Comparison of ENCODE assay signal across 27 cellular contexts in genomic region chr1:21051177-21051576, GRCh38.
A peak's percentile ranks its signal among the peaks of the same experiment; 100 is the strongest.
DNase-seq lines count a peak whose midpoint lies in the region; ATAC-seq, FAIRE-seq and TF ChIP-seq lines count a peak whose summit lies in the region.
"Had no signal": no experiment of that assay in that cellular context is flagged by ENCODE, and none has a peak within 500 bp of the region (broad histone marks: within the 10 kb centered on the region; RNA-seq: fewer than 3 reads in every experiment).

No MANE protein-coding gene starts in this region.

- H4K20me1 ChIP-seq in Karpas-422 (ENCODE audit: insufficient read depth, low read depth, low read length): no peaks in the 10 kb centered on the region
- H4K20me1 ChIP-seq in OCI-LY3 (ENCODE audit: insufficient read depth, low read length): no peaks in the 10 kb centered on the region; the same call in 1 of the 2 replicates

- FAIRE-seq in G401.6 (lab: Jason Lieb, UNC): peak; percentile 79
- FAIRE-seq: GM12892, H1, pancreas had no signal

- H3K9me3 ChIP-seq in Karpas-422 (ENCODE audit: low read length) (no peaks in the 10 kb centered on the region), OCI-LY3 (ENCODE audit: insufficient read depth, low read length) (no peaks in the 10 kb centered on the region), left lung (no peaks in the 10 kb centered on the region), transverse colon (no peaks in the 10 kb centered on the region), thyroid gland (no peaks in the 10 kb centered on the region)
- H3K9me3 ChIP-seq: breast epithelium, heart left ventricle, lower lobe of right lung, pancreas had no signal

- no peak for TF ChIP-seq EP300 in transverse colon (IDR thresholded peaks at IDR 0.05; ENCODE audit: low read depth)

- ATAC-seq in left lung (peak; percentile 21), GM21825 (IDR thresholded peaks at IDR 0.05; ENCODE audit: unreplicated experiment) (no peak), HG03025 (IDR thresholded peaks at IDR 0.05; ENCODE audit: low FRiP score, unreplicated experiment) (no peak)
- ATAC-seq: activated CD4-positive, CD25-positive, alpha-beta regulatory T cell treated with anti-CD3 and anti-CD28 coated beads, Interleukin-2, amount 50 U/mL, for 24 hours; heart left ventricle; lower lobe of right lung; pancreas; Right ventricle myocardium inferior had no signal

- H3K9ac ChIP-seq in Karpas-422 (ENCODE audit: low read length) (no peak overlapping the region), OCI-LY3 (ENCODE audit: low read length) (no peak overlapping the region)

- in situ Hi-C loops in transverse colon (cut with MboI; ENCODE audit: low pct_ligation_motif_present in 1 of 4, low pct_unique_long_range_greater_than_20kb in 1 of 4, low sequenced_read_pairs in 3 of 4): no loop called here

- intact Hi-C loops in left lung (cut with DNase I): no loop called here
- intact Hi-C loops in transverse colon (cut with DNase I; ENCODE audit: low total_unique reads): no loop called here
- intact Hi-C loops in thyroid gland (cut with DNase I): no loop called here

- H2AFZ ChIP-seq in Karpas-422 (ENCODE audit: low read length) (no peak overlapping the region), OCI-LY3 (ENCODE audit: low read depth, low read length) (no peak overlapping the region)
- H2AFZ ChIP-seq: PC-9 had no signal

- no peak overlapping the region for H3K4me3 ChIP-seq in Karpas-422 (ENCODE audit: low read length)
- H3K4me3 ChIP-seq in OCI-LY3 (ENCODE audit: low read length): 0 out of 2 replicates have a peak overlapping the region, but pooled peaks have one; percentile 14
- no peak overlapping the region for H3K4me3 ChIP-seq in left lung
- H3K4me3 ChIP-seq in transverse colon: no peak overlapping the region
- no peak overlapping the region for H3K4me3 ChIP-seq in thyroid gland (replicated peaks in 1 of 3)
- H3K4me3 ChIP-seq: breast epithelium, heart left ventricle, lower lobe of right lung, pancreas, PC-9 had no signal

- peaks cover 77% of the 10 kb centered on the region for H3K79me2 ChIP-seq in Karpas-422 (ENCODE audit: low read length)
- no peaks in the 10 kb centered on the region for H3K79me2 ChIP-seq in OCI-LY3 (ENCODE audit: low read length)

- TF ChIP-seq CTCF in OCI-LY3 (IDR thresholded peaks at IDR 0.05; ENCODE audit: low read depth, low read length) (no peak), left lung (IDR thresholded peaks at IDR 0.05) (no peak), transverse colon (IDR thresholded peaks at IDR 0.05) (no peak), thyroid gland (IDR thresholded peaks at IDR 0.05) (no peak)

- TF ChIP-seq POLR2A in transverse colon (IDR thresholded peaks at IDR 0.05) (no peak), thyroid gland (IDR thresholded peaks at IDR 0.05) (no peak)

- peak overlapping the region; percentile 50 for H3K27ac ChIP-seq in Karpas-422 (ENCODE audit: low read length)
- H3K27ac ChIP-seq in OCI-LY3 (ENCODE audit: low read length): peak overlapping the region; percentile 85
- peak overlapping the region in 1 of 2 donors; percentile 61 for H3K27ac ChIP-seq in left lung
- no peak overlapping the region for H3K27ac ChIP-seq in transverse colon
- no peak overlapping the region for H3K27ac ChIP-seq in thyroid gland
- H3K27ac ChIP-seq: breast epithelium, lower lobe of right lung, pancreas, PC-9 had no signal

- no peak overlapping the region for H3K4me2 ChIP-seq in Karpas-422 (ENCODE audit: low read depth, low read length, poor library complexity, severe bottlenecking)
- H3K4me2 ChIP-seq in OCI-LY3 (ENCODE audit: low read length): peak overlapping the region; percentile 56
- H3K4me2 ChIP-seq: PC-9 had no signal

- H3K27me3 ChIP-seq in Karpas-422 (ENCODE audit: low read length) (no peaks in the 10 kb centered on the region), OCI-LY3 (ENCODE audit: low read depth, low read length) (no peaks in the 10 kb centered on the region), left lung (no peaks in the 10 kb centered on the region), transverse colon (no peaks in the 10 kb centered on the region), thyroid gland (no peaks in the 10 kb centered on the region)
- H3K27me3 ChIP-seq: breast epithelium, heart left ventricle, pancreas had no signal

- DNase-seq in Karpas-422 (peak; percentile 50), left lung (no peak), transverse colon (no peak), thyroid gland (no peak)
- DNase-seq: activated CD4-positive, alpha-beta memory T cell treated with anti-CD3 and anti-CD28 coated beads for 36 hours; activated CD8-positive, alpha-beta memory T cell treated with anti-CD3 and anti-CD28 coated beads, Interleukin-2, amount 50 U/mL, for 4 hours; activated naive CD4-positive, alpha-beta T cell treated with anti-CD3 and anti-CD28 coated beads, Interleukin-2, amount 10 ng/mL, durations not matched to agents 7 days and 5 days; amygdala; C1 segment of cervical spinal cord; DND-41; effector memory CD4-positive, alpha-beta T cell; heart left ventricle; lower lobe of right lung; NCI-H2107; NCI-H446; NCI-H82; pancreas; PC-9 had no signal

- H3K9me2 ChIP-seq in Karpas-422 (replicated peaks; ENCODE audit: insufficient read depth, low read length): no peaks in the 10 kb centered on the region

- H3K4me1 ChIP-seq in Karpas-422 (ENCODE audit: low read length) (peaks cover 51% of the 10 kb centered on the region), OCI-LY3 (ENCODE audit: low read length) (peaks cover 18% of the 10 kb centered on the region), left lung (peaks cover 6 to 20% of the 10 kb centered on the region in 2 donors), transverse colon (peaks cover 0 to 19% (median 2%) of the 10 kb centered on the region in 4 donors), thyroid gland (peaks cover 11 to 24% of the 10 kb centered on the region in 2 donors)
- H3K4me1 ChIP-seq: breast epithelium, pancreas had no signal

- 85 to 89% methylated on average over 2 of the region's 2 CpGs for WGBS in transverse colon (ENCODE audit: low coverage in 1 of 2), 2 donors
- WGBS in thyroid gland, 2 donors: 86 to 87% methylated on average over 2 of the region's 2 CpGs

- H3K36me3 ChIP-seq in Karpas-422 (ENCODE audit: insufficient read depth, low read length) (peaks cover 25% of the 10 kb centered on the region; the same call in 1 of the 2 replicates), OCI-LY3 (replicated peaks; ENCODE audit: low read depth, low read length) (peaks cover 13% of the 10 kb centered on the region), left lung (no peaks in the 10 kb centered on the region), transverse colon (no peaks in the 10 kb centered on the region), thyroid gland (no peaks in the 10 kb centered on the region)
- H3K36me3 ChIP-seq: breast epithelium, lower lobe of right lung, pancreas had no signal

Comparison
In these comparisons a context has a peak if more than half of its experiments do, and no peak if none do; other contexts are left out.
1. H3K27ac ChIP-seq: peak in Karpas-422 (single experiment) and OCI-LY3 (single experiment); none in transverse colon (0 of 4) and thyroid gland (0 of 3).